8 cellular contexts compared by ENCODE assay signal in the genomic region with DNA sequence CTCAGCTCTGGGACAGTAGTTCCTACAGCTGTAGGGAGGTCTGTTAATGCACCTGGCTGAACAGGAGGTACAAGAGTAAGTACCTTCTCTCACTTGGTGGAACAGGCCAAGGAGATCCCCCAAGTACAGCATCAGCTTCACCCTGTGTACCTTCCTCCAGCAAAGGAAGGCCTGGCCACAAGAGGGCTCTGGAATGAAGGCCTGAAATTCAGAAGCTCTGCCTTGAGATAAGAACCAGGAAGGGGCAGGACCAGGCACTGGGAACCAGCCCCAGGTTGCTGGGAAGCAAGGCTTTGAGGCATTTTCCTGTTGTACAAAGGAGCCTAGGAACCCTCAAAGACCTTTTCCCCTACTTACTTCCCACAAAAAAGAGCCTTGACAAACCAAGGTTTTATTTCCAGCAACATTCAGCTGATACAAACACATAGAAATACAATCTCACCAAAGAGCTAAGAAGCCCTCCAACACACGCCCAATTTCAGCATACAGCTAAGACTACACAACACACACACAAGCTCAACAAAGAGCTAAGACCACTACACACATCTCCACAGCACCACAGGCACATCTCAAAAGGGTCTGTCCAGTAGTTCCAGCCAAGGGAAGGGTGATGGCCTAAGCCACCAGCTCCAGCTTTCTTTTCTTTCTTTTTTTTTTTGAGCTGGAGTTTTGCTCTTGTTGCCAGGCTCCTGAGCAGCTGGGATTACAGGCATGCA. TPM values are rescaled to one million over a fixed set of nuclear protein-coding genes. Genes with fewer than 3 reads are reported as not detected.
DNase-seq lines count a peak whose midpoint lies in the region; ATAC-seq and TF ChIP-seq lines count a peak whose summit lies in the region.

No MANE protein-coding gene starts in this region.

- TF ChIP-seq POLR2A in NB4 (IDR thresholded peaks at IDR 0.05; ENCODE audit: extremely low read depth, insufficient read length), result no peak

- H4K8ac ChIP-seq in mesendoderm (ENCODE audit: low read depth, low read length), result no peak overlapping the region

- H2BK120ac ChIP-seq in mesendoderm (ENCODE audit: low read depth, low read length), result no peak overlapping the region

- H3K4me2 ChIP-seq in mesendoderm (ENCODE audit: low read length), result no peak overlapping the region

- H3K36me3 ChIP-seq in mesendoderm (ENCODE audit: control insufficient read depth, insufficient read depth, low read length), result peaks cover 10% of the 10 kb centered on the region

- peak overlapping the region; percentile 17 for H3K56ac ChIP-seq in mesendoderm (ENCODE audit: low read length)

- H4K5ac ChIP-seq in mesendoderm (ENCODE audit: low read length), result no peak overlapping the region

- H3K4ac ChIP-seq in mesendoderm (ENCODE audit: low read depth, low read length), result no peak overlapping the region

- no peaks in the 10 kb centered on the region for H3K4me1 ChIP-seq in mesendoderm (ENCODE audit: control insufficient read depth, low read depth, low read length)

- H3K4me1 Mint-ChIP-seq in effector memory CD8-positive, alpha-beta T cell (ENCODE audit: low read depth in 2 of 2), result peaks cover 7 to 8% of the 10 kb centered on the region in 2 donors
- H3K4me1 Mint-ChIP-seq in stimulated activated naive CD8-positive, alpha-beta T cell treated with anti-CD3 and anti-CD28 coated beads, Interleukin-15, Interleukin-2, amounts not matched to agents 100 ng/mL and 50 ng/mL, for 24 hours (ENCODE audit: low read depth), result peaks cover 36% of the 10 kb centered on the region

- peak; percentile 80 for TF ChIP-seq CTCF in NB4 (IDR thresholded peaks at IDR 0.05; ENCODE audit: low read depth, low read length)

- H3K9ac ChIP-seq in mesendoderm (ENCODE audit: low read length), result no peak overlapping the region

- H3K27ac ChIP-seq in mesendoderm (ENCODE audit: low read depth, low read length), result no peak overlapping the region

- peak; percentile 24 for DNase-seq in NCI-H748 (lab: John Stamatoyannopoulos, UW; ENCODE audit: unreplicated experiment)
- DNase-seq in NCI-H748 treated with DMSO at 0.1 percent for 48 hours (lab: John Stamatoyannopoulos, UW), result no peak
- DNase-seq in NB4 (ENCODE audit: low read depth), result peak; percentile 68
- DNase-seq in activated CD4-positive, alpha-beta T cell treated with anti-CD3 and anti-CD28 coated beads, Interleukin-2, amount 50 U/mL, for 4 hours, result peak; percentile 40 to 47
- DNase-seq in effector memory CD8-positive, alpha-beta T cell, result peak; percentile 18 to 39 (median 20)
- DNase-seq in mesendoderm, result peak; percentile 92

- no peak overlapping the region for H3K18ac ChIP-seq in mesendoderm (ENCODE audit: low read length)

- H3K9me3 Mint-ChIP-seq in effector memory CD8-positive, alpha-beta T cell, result no peaks in the 10 kb centered on the region
- H3K9me3 Mint-ChIP-seq in stimulated activated naive CD8-positive, alpha-beta T cell treated with anti-CD3 and anti-CD28 coated beads, Interleukin-15, Interleukin-2, amounts not matched to agents 100 ng/mL and 50 ng/mL, for 24 hours, result no peaks in the 10 kb centered on the region

- no peak overlapping the region for H2BK5ac ChIP-seq in mesendoderm (ENCODE audit: low read length)

- peak; percentile 73 for ATAC-seq in effector memory CD8-positive, alpha-beta T cell (replicated peaks)
- no peak for ATAC-seq in HG03159 (IDR thresholded peaks at IDR 0.05; ENCODE audit: unreplicated experiment)

- no peaks in the 10 kb centered on the region for H3K27me3 ChIP-seq in mesendoderm (ENCODE audit: insufficient read depth, low read length, poor library complexity)

- no peak overlapping the region for H2BK15ac ChIP-seq in mesendoderm (replicated peaks; ENCODE audit: low read depth)

- H3K23ac ChIP-seq in mesendoderm (ENCODE audit: low read length), result no peak overlapping the region

- peaks cover 8% of the 10 kb centered on the region for H3K79me1 ChIP-seq in mesendoderm (ENCODE audit: low read length)

- H3K79me2 ChIP-seq in mesendoderm (ENCODE audit: control insufficient read depth, insufficient read depth, low read length), result peaks cover 2% of the 10 kb centered on the region

- no peaks in the 10 kb centered on the region for H3K27me3 Mint-ChIP-seq in effector memory CD8-positive, alpha-beta T cell
- H3K27me3 Mint-ChIP-seq in stimulated activated naive CD8-positive, alpha-beta T cell treated with anti-CD3 and anti-CD28 coated beads, Interleukin-15, Interleukin-2, amounts not matched to agents 100 ng/mL and 50 ng/mL, for 24 hours, result no peaks in the 10 kb centered on the region

- H3K4me3 Mint-ChIP-seq in effector memory CD8-positive, alpha-beta T cell, result no peak overlapping the region
- no peak overlapping the region for H3K4me3 Mint-ChIP-seq in stimulated activated naive CD8-positive, alpha-beta T cell treated with anti-CD3 and anti-CD28 coated beads, Interleukin-15, Interleukin-2, amounts not matched to agents 100 ng/mL and 50 ng/mL, for 24 hours

- H3K27ac Mint-ChIP-seq in effector memory CD8-positive, alpha-beta T cell, result peak overlapping the region in 1 of 2 donors; percentile 70
- peak overlapping the region; percentile 72 for H3K27ac Mint-ChIP-seq in stimulated activated naive CD8-positive, alpha-beta T cell treated with anti-CD3 and anti-CD28 coated beads, Interleukin-15, Interleukin-2, amounts not matched to agents 100 ng/mL and 50 ng/mL, for 24 hours

- WGBS in mesendoderm (ENCODE audit: extremely low coverage, insufficient coverage, low lambda C conversion rate), result no CpG with 5 or more reads among the region's 1 CpG

- H3K4me3 ChIP-seq in NB4 (ENCODE audit: low read depth, low read length) (no peak overlapping the region), mesendoderm (ENCODE audit: low read length) (no peak overlapping the region)

- no peak overlapping the region for H2AK5ac ChIP-seq in mesendoderm (ENCODE audit: low read length)

- peaks cover 7% of the 10 kb centered on the region for H3K36me3 Mint-ChIP-seq in effector memory CD8-positive, alpha-beta T cell (ENCODE audit: insufficient read depth)
- H3K36me3 Mint-ChIP-seq in stimulated activated naive CD8-positive, alpha-beta T cell treated with anti-CD3 and anti-CD28 coated beads, Interleukin-15, Interleukin-2, amounts not matched to agents 100 ng/mL and 50 ng/mL, for 24 hours (ENCODE audit: low read depth), result peaks cover 9% of the 10 kb centered on the region

RNA-seq across cellular contexts. Expression of a gene that starts 23.5 kb away (rescaled TPM):
- 63.1 TPM for polyA plus RNA-seq in mesendoderm (2013, experiment 1 of 2)
- 57.9 TPM for polyA plus RNA-seq in mesendoderm (2013, experiment 2 of 2)

RNA-seq across cellular contexts. Expression of a gene that starts 41.3 kb away (rescaled TPM):
- 58.3 TPM for polyA plus RNA-seq in mesendoderm (2013, experiment 1 of 2)
- 59.3 TPM for polyA plus RNA-seq in mesendoderm (2013, experiment 2 of 2)

RNA-seq across cellular contexts. Expression of a gene that starts 42.9 kb away (rescaled TPM):
- 2.1 TPM for polyA plus RNA-seq in mesendoderm (2013, experiment 1 of 2)
- 2.5 TPM for polyA plus RNA-seq in mesendoderm (2013, experiment 2 of 2)

RNA-seq across cellular contexts. Expression of a gene that starts 48.3 kb away (rescaled TPM):
- 37.0 TPM for polyA plus RNA-seq in mesendoderm (2013, experiment 1 of 2)
- 34.5 TPM for polyA plus RNA-seq in mesendoderm (2013, experiment 2 of 2)
